In the genomic region with DNA sequence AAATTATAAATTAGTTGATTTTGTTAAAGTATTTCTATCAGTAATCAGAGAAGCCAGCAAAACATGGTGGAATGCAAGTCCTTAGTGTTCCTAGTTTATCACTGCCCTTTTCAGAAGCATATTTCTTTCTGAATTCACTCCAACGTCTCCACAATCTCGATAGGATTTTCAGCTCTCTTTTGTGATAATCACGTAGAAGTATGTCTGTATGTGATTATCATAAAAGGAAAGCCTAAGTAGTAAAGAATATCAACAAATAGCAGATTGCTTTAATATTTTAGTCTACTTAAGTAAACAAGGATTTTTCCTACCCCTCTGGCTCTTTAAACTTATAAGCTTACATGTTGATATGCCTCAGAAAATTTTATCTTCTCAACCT, we compare ENCODE assay signal across 21 cellular contexts.
"Had no signal": no experiment of that assay in that cellular context is flagged by ENCODE, and none has a peak within 500 bp of the region (broad histone marks: within the 10 kb centered on the region; RNA-seq: fewer than 3 reads in every experiment).

No MANE protein-coding gene starts in this region.

- H3K9me3 Mint-ChIP-seq: activated CD4-positive, alpha-beta memory T cell treated with anti-CD3 and anti-CD28 coated beads for 36 hours; natural killer cell had no signal

- H3K27ac ChIP-seq: adrenal gland, colonic mucosa, esophagus squamous epithelium, left lung, right atrium auricular region, tibial nerve, vagina, WERI-Rb-1 had no signal

- H3K4me1 ChIP-seq: adrenal gland, colonic mucosa, esophagus squamous epithelium, left lung, tibial nerve, vagina had no signal

- H3K4me3 ChIP-seq: adrenal gland, colonic mucosa, esophagus squamous epithelium, left lung, right atrium auricular region, tibial nerve, vagina had no signal

- FAIRE-seq: kidney had no signal

- H3K4me1 Mint-ChIP-seq: activated CD4-positive, alpha-beta T cell treated with anti-CD3 and anti-CD28 coated beads for 36 hours; memory B cell; natural killer cell had no signal

- H3K27ac Mint-ChIP-seq: activated CD4-positive, alpha-beta memory T cell treated with anti-CD3 and anti-CD28 coated beads for 36 hours; activated CD4-positive, alpha-beta T cell treated with anti-CD3 and anti-CD28 coated beads for 36 hours; memory B cell; natural killer cell; T-helper 1 cell treated with Interleukin-12 subunit alpha and Interleukin-12 subunit beta and Interleukin-4 antibody, amounts not matched to agents 30 μg/mL and 1 μg/mL, for 36 hours had no signal

- H3K27me3 ChIP-seq: adrenal gland, colonic mucosa, esophagus squamous epithelium, left lung, right atrium auricular region, tibial nerve, vagina had no signal

- H3K36me3 ChIP-seq: adrenal gland, colonic mucosa, esophagus squamous epithelium, left lung, right atrium auricular region, tibial nerve, vagina, WERI-Rb-1 had no signal

- H3K9me3 ChIP-seq: adrenal gland, colonic mucosa, esophagus squamous epithelium, left lung, vagina had no signal

- H3K36me3 Mint-ChIP-seq: activated CD4-positive, alpha-beta memory T cell treated with anti-CD3 and anti-CD28 coated beads for 36 hours; natural killer cell had no signal

- DNase-seq: activated CD4-positive, alpha-beta memory T cell treated with anti-CD3 and anti-CD28 coated beads for 36 hours; activated CD4-positive, alpha-beta T cell treated with anti-CD3 and anti-CD28 coated beads for 36 hours; activated effector memory CD4-positive, alpha-beta T cell treated with Interleukin-2 at 50 U/mL for 16 hours; activated naive CD4-positive, alpha-beta T cell treated with anti-CD3 and anti-CD28 coated beads, Interleukin-2, amount 50 U/mL, for 16 hours; activated T-cell treated with anti-CD3 and anti-CD28 coated beads, Interleukin-2, amount 50 U/mL, for 4 hours; adrenal gland; caudate nucleus; colonic mucosa; esophagus squamous epithelium; kidney; left lung; natural killer cell; stimulated activated CD4-positive, alpha-beta T cell treated with anti-CD3 and anti-CD28 coated beads, Interleukin-15, amount 100 ng/mL, for 24 hours; stimulated activated CD4-positive, alpha-beta T cell treated with anti-CD3 and anti-CD28 coated beads, Interleukin-4, amount 100 ng/mL, for 1 hour; stimulated activated naive CD4-positive, alpha-beta T cell; WERI-Rb-1 had no signal

- H3K4me3 Mint-ChIP-seq: activated CD4-positive, alpha-beta memory T cell treated with anti-CD3 and anti-CD28 coated beads for 36 hours; activated CD4-positive, alpha-beta T cell treated with anti-CD3 and anti-CD28 coated beads for 36 hours; activated T-cell treated with anti-CD3 and anti-CD28 coated beads, Interleukin-2, amount 50 U/mL, for 4 hours; memory B cell; natural killer cell; T-helper 1 cell treated with Interleukin-12 subunit alpha and Interleukin-12 subunit beta and Interleukin-4 antibody, amounts not matched to agents 30 μg/mL and 1 μg/mL, for 36 hours had no signal

- H3K27me3 Mint-ChIP-seq: memory B cell had no signal
